Comparison of ENCODE assay signal across 8 cellular contexts in genomic region chrX:47649781-47650163, GRCh38. TPM values are rescaled to one million over a fixed set of nuclear protein-coding genes. Genes with fewer than 3 reads are reported as not detected.
DNase-seq lines count a peak whose midpoint lies in the region; ATAC-seq, FAIRE-seq and TF ChIP-seq lines count a peak whose summit lies in the region.

No MANE protein-coding gene starts in this region.

- peak overlapping the region in 1 of 2 donors; percentile 61 for H3K9ac ChIP-seq in kidney (ENCODE audit: low read length in 2 of 2)

- ATAC-seq in activated naive CD4-positive, alpha-beta T cell treated with anti-CD3 and anti-CD28 coated beads, Interleukin-2, amount 50 U/mL, for 72 hours = no peak
- no peak for ATAC-seq in HG02798 (IDR thresholded peaks at IDR 0.05; ENCODE audit: poor library complexity, unreplicated experiment)
- ATAC-seq in HG02884 (IDR thresholded peaks at IDR 0.05; ENCODE audit: unreplicated experiment) = no peak

- H3K4me1 ChIP-seq in kidney (ENCODE audit: control insufficient read depth in 1 of 2, insufficient read depth in 1 of 2, low read depth in 1 of 2, low read length in 2 of 2) (peaks cover 4 to 11% of the 10 kb centered on the region in 2 donors), thymus (ENCODE audit: control insufficient read depth, insufficient read depth, low read length) (peaks cover 9% of the 10 kb centered on the region)

- H3K4me1 Mint-ChIP-seq in activated CD4-positive, alpha-beta T cell treated with anti-CD3 and anti-CD28 coated beads, Interleukin-2, amount 10 ng/mL, durations not matched to agents 7 days and 5 days = peaks cover 66% of the 10 kb centered on the region

- no peaks in the 10 kb centered on the region for H3K27me3 Mint-ChIP-seq in activated CD4-positive, alpha-beta T cell treated with anti-CD3 and anti-CD28 coated beads, Interleukin-2, amount 10 ng/mL, durations not matched to agents 7 days and 5 days

- peak overlapping the region; percentile 90 for H3K4me3 Mint-ChIP-seq in activated CD4-positive, alpha-beta T cell treated with anti-CD3 and anti-CD28 coated beads, Interleukin-2, amount 10 ng/mL, durations not matched to agents 7 days and 5 days

- H3K9me3 Mint-ChIP-seq in activated CD4-positive, alpha-beta T cell treated with anti-CD3 and anti-CD28 coated beads, Interleukin-2, amount 10 ng/mL, durations not matched to agents 7 days and 5 days = no peaks in the 10 kb centered on the region
- no peaks in the 10 kb centered on the region for H3K9me3 Mint-ChIP-seq in activated naive CD4-positive, alpha-beta T cell treated with anti-CD3 and anti-CD28 coated beads, Interleukin-2, amount 50 U/mL, for 72 hours

- POLR2A ChIA-PET in activated CD4-positive, alpha-beta T cell treated with anti-CD3 and anti-CD28 coated beads, Interleukin-2, amount 10 ng/mL, durations not matched to agents 7 days and 5 days (lab: Charles Lee) = no interaction called here

- FAIRE-seq in kidney (lab: Jason Lieb, UNC) (no peak), frontal cortex (lab: Jason Lieb, UNC) (no peak)

- CTCF ChIA-PET in activated CD4-positive, alpha-beta T cell treated with anti-CD3 and anti-CD28 coated beads, Interleukin-2, amount 10 ng/mL, durations not matched to agents 7 days and 5 days (lab: Charles Lee) = interaction anchor here (1.5 kb wide), 1 partner anchor 14 kb away, joined by 3 read pairs; no protein-coding TSS in a partner anchor

- no peak for TF ChIP-seq CTCF in kidney (IDR thresholded peaks at IDR 0.05; ENCODE audit: borderline replicate concordance, extremely low read depth, insufficient read depth)

- peaks cover 54% of the 10 kb centered on the region for H3K36me3 Mint-ChIP-seq in activated CD4-positive, alpha-beta T cell treated with anti-CD3 and anti-CD28 coated beads, Interleukin-2, amount 10 ng/mL, durations not matched to agents 7 days and 5 days (ENCODE audit: low read depth)
- peaks cover 37 to 45% of the 10 kb centered on the region in 2 donors for H3K36me3 Mint-ChIP-seq in activated naive CD4-positive, alpha-beta T cell treated with anti-CD3 and anti-CD28 coated beads, Interleukin-2, amount 50 U/mL, for 72 hours

- no peak for DNase-seq in activated CD4-positive, alpha-beta T cell treated with anti-CD3 and anti-CD28 coated beads, Interleukin-2, amount 10 ng/mL, durations not matched to agents 7 days and 5 days
- DNase-seq in activated CD4-positive, alpha-beta T cell treated with anti-CD3 and anti-CD28 coated beads, Interleukin-2, amount 50 U/mL, for 4 hours = no peak
- no peak for DNase-seq in activated naive CD4-positive, alpha-beta T cell treated with anti-CD3 and anti-CD28 coated beads, Interleukin-2, amount 50 U/mL, for 72 hours (ENCODE audit: low spot score in 2 of 2)
- DNase-seq in kidney (no peak), frontal cortex (ENCODE audit: low spot score in 2 of 2) (no peak)

- H3K27ac Mint-ChIP-seq in activated CD4-positive, alpha-beta T cell treated with anti-CD3 and anti-CD28 coated beads, Interleukin-2, amount 10 ng/mL, durations not matched to agents 7 days and 5 days = peak overlapping the region; percentile 94
- peak overlapping the region; percentile 94 to 95 for H3K27ac Mint-ChIP-seq in activated naive CD4-positive, alpha-beta T cell treated with anti-CD3 and anti-CD28 coated beads, Interleukin-2, amount 50 U/mL, for 72 hours

- WGBS in thymus = 3% methylated on average over 11 of the region's 11 CpGs

- intact Hi-C loops in kidney (cut with DNase I) = no loop called here

- H3K4me3 ChIP-seq in kidney (ENCODE audit: low read length in 2 of 2) = peak overlapping the region; percentile 68 to 84
- H3K4me3 ChIP-seq in thymus (ENCODE audit: low read length) = peak overlapping the region; percentile 63

- H3K27me3 ChIP-seq in thymus (ENCODE audit: control insufficient read depth, insufficient read depth) = no peaks in the 10 kb centered on the region

- no peak overlapping the region for H3K27ac ChIP-seq in kidney (ENCODE audit: low read depth in 2 of 2, low read length in 2 of 2)
- peak overlapping the region; percentile 46 for H3K27ac ChIP-seq in thymus (ENCODE audit: low read depth)

- H3K9me3 ChIP-seq in kidney (ENCODE audit: control insufficient read depth in 1 of 2, low read length in 2 of 2) = no peaks in the 10 kb centered on the region
- no peaks in the 10 kb centered on the region for H3K9me3 ChIP-seq in thymus (ENCODE audit: control insufficient read depth)

- H3K36me3 ChIP-seq in kidney (ENCODE audit: control insufficient read depth in 1 of 2, insufficient read depth in 2 of 2, low read length in 2 of 2) (no peaks in the 10 kb centered on the region), thymus (ENCODE audit: control insufficient read depth, insufficient read depth) (no peaks in the 10 kb centered on the region)

RNA-seq across cellular contexts. Expression of gene ELK1, which starts 0.6 kb away (rescaled TPM):
- total RNA-seq in activated CD4-positive, alpha-beta T cell treated with anti-CD3 and anti-CD28 coated beads, Interleukin-2, amount 10 ng/mL, durations not matched to agents 7 days and 5 days = 10 to 100 TPM; 56.4 to 61.1 TPM
- total RNA-seq in activated naive CD4-positive, alpha-beta T cell treated with anti-CD3 and anti-CD28 coated beads, Interleukin-2, amount 50 U/mL, for 72 hours = 100 to 1,000 TPM in 1 of 2 donors, 10 to 100 TPM in 1; 95.1 to 136 TPM
- total RNA-seq in kidney = 26.9 TPM
- 10.5 TPM for polyA plus RNA-seq in kidney (ENCODE audit: insufficient read depth, low read depth, low replicate concordance)
- 21.7 TPM for polyA plus RNA-seq in thymus
- 17.5 TPM for total RNA-seq in frontal cortex

RNA-seq across cellular contexts. Expression of gene UXT, which starts 9.2 kb away (rescaled TPM):
- 100 to 1,000 TPM; 181 to 187 TPM for total RNA-seq in activated CD4-positive, alpha-beta T cell treated with anti-CD3 and anti-CD28 coated beads, Interleukin-2, amount 10 ng/mL, durations not matched to agents 7 days and 5 days
- 100 to 1,000 TPM; 162 to 210 TPM for total RNA-seq in activated naive CD4-positive, alpha-beta T cell treated with anti-CD3 and anti-CD28 coated beads, Interleukin-2, amount 50 U/mL, for 72 hours
- 88.0 TPM for total RNA-seq in kidney
- polyA plus RNA-seq in kidney (ENCODE audit: insufficient read depth, low read depth, low replicate concordance) = 210 TPM
- polyA plus RNA-seq in thymus = 242 TPM
- total RNA-seq in frontal cortex = 86.0 TPM

RNA-seq across cellular contexts. Expression of gene CFP, which starts 20.0 kb away (rescaled TPM):
- total RNA-seq in activated CD4-positive, alpha-beta T cell treated with anti-CD3 and anti-CD28 coated beads, Interleukin-2, amount 10 ng/mL, durations not matched to agents 7 days and 5 days = 10 to 100 TPM; 25.9 to 45.1 TPM
- total RNA-seq in activated naive CD4-positive, alpha-beta T cell treated with anti-CD3 and anti-CD28 coated beads, Interleukin-2, amount 50 U/mL, for 72 hours = 10 to 100 TPM in 1 of 2 donors, 1 to 10 TPM in 1; 5.1 to 11.1 TPM
- 8.3 TPM for total RNA-seq in kidney
- 2.1 TPM for polyA plus RNA-seq in kidney (ENCODE audit: insufficient read depth, low read depth, low replicate concordance)
- 27.8 TPM for polyA plus RNA-seq in thymus
- 0.82 TPM for total RNA-seq in frontal cortex

RNA-seq across cellular contexts. Expression of gene SYN1, which starts 30.1 kb away (rescaled TPM):
- under 1 TPM; 0.35 TPM for total RNA-seq in activated CD4-positive, alpha-beta T cell treated with anti-CD3 and anti-CD28 coated beads, Interleukin-2, amount 10 ng/mL, durations not matched to agents 7 days and 5 days
- total RNA-seq in activated naive CD4-positive, alpha-beta T cell treated with anti-CD3 and anti-CD28 coated beads, Interleukin-2, amount 50 U/mL, for 72 hours = 1 to 10 TPM in 1 of 2 donors, under 1 TPM in 1; 0.47 to 3.0 TPM
- total RNA-seq in kidney (0.85 TPM), frontal cortex (14.7 TPM)
- polyA plus RNA-seq in kidney (ENCODE audit: insufficient read depth, low read depth, low replicate concordance) (0.88 TPM), thymus (4.0 TPM)
